In the genomic region with DNA sequence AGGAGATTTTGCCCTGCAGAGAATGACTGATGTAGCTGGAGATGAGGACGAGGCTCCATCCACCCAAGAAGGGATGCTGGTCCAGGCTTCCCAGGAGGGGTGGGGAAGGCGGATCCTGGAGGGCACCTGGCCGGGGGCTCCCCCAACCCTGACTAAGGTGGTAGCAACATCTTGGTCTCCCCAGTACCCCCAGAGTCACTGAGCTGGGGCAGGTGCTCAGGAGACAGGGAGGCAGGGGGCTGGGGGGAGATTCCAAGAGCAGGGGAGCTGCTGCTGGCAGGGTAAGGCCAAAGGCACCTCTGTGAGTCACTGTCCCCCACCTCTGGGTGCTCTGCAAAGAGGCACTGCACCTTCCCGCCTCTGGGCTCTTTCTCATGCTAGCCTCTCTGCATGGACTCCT, we compare ENCODE assay signal across 22 cellular contexts. TPM values are rescaled to one million over a fixed set of nuclear protein-coding genes. Genes with fewer than 3 reads are reported as not detected.
DNase-seq lines count a peak whose midpoint lies in the region; FAIRE-seq and TF ChIP-seq lines count a peak whose summit lies in the region.
"Had no signal": no experiment of that assay in that cellular context is flagged by ENCODE, and none has a peak within 500 bp of the region (broad histone marks: within the 10 kb centered on the region; RNA-seq: fewer than 3 reads in every experiment).

No MANE protein-coding gene starts in this region.

- no peak overlapping the region for H3K4me3 ChIP-seq in left ventricle myocardium inferior
- H3K4me3 ChIP-seq: BLaER1, GM23338 had no signal

- no peaks in the 10 kb centered on the region for H3K9me3 ChIP-seq in left ventricle myocardium inferior (replicated peaks)
- H3K9me3 ChIP-seq: BLaER1, Caco-2 had no signal

- peaks cover 55% of the 10 kb centered on the region for H3K27me3 ChIP-seq in left ventricle myocardium inferior (ENCODE audit: low read depth)
- H3K27me3 ChIP-seq: BLaER1 had no signal

- intact Hi-C loops in cardiac septum (cut with DNase I) (no loop called here), left ventricle myocardium inferior (cut with micrococcal nuclease) (no loop called here), posterior vena cava (cut with DNase I) (no loop called here)

- DNase-seq in cardiac septum (ENCODE audit: low spot score) (peak; percentile 51), left ventricle myocardium inferior (no peak), mesenteric fat pad (ENCODE audit: low spot score) (peak; percentile 47), posterior vena cava (ENCODE audit: low spot score) (peak; percentile 74), NCI-H748 (lab: John Stamatoyannopoulos, UW; ENCODE audit: unreplicated experiment) (no peak), GM19239 (ENCODE audit: insufficient read length, low spot score) (no peak), SKM-1 (lab: John Stamatoyannopoulos, UW; ENCODE audit: unreplicated experiment) (no peak)
- DNase-seq: Caco-2; CD4-positive, CD25-positive, alpha-beta regulatory T cell; CD8-positive, alpha-beta T cell; DMS153; DND-41; H9; HFFc6 had no signal

- H3K36me3 ChIP-seq in left ventricle myocardium inferior: no peaks in the 10 kb centered on the region

- FAIRE-seq in GM19239 (lab: Jason Lieb, UNC): no peak
- FAIRE-seq: A204.1, G401.6, GM12892 had no signal

- TF ChIP-seq CTCF in left ventricle myocardium inferior (IDR thresholded peaks at IDR 0.05; ENCODE audit: borderline replicate concordance): no peak

- no peak overlapping the region for H3K27ac ChIP-seq in left ventricle myocardium inferior (replicated peaks)
- H3K27ac ChIP-seq: 22Rv1, BLaER1, C4-2B had no signal

- no peaks in the 10 kb centered on the region for H3K4me1 ChIP-seq in left ventricle myocardium inferior
- H3K4me1 ChIP-seq: BLaER1, Caco-2 had no signal

RNA-seq across cellular contexts. Expression of a gene that starts 24.0 kb away (rescaled TPM):
- total RNA-seq in cardiac septum: 0.27 TPM
- total RNA-seq in left ventricle myocardium inferior: 0.33 TPM
- total RNA-seq in mesenteric fat pad: 0.35 TPM
- total RNA-seq in posterior vena cava: under 1 TPM; 0.42 to 0.48 TPM

RNA-seq across cellular contexts. Expression of a gene that starts 48.6 kb away (rescaled TPM):
- total RNA-seq in cardiac septum: not detected
- 0.14 TPM for total RNA-seq in left ventricle myocardium inferior
- total RNA-seq in mesenteric fat pad: not detected
- total RNA-seq in posterior vena cava: under 1 TPM in 1 of 2 donors, not detected in 1; 0.05 TPM
- total RNA-seq: CD4-positive, CD25-positive, alpha-beta regulatory T cell; CD8-positive, alpha-beta T cell; H4; HFFc6 had no signal

Comparison
In these comparisons a context has a peak if more than half of its experiments do, and no peak if none do; other contexts are left out.
1. DNase-seq: peak in cardiac septum (single experiment), mesenteric fat pad (single experiment) and posterior vena cava (single experiment); none in left ventricle myocardium inferior (single experiment), NCI-H748 (single experiment), GM19239 (single experiment) and SKM-1 (single experiment).